2 cellular contexts compared by ENCODE assay signal in genomic region chr2:95799892-95800291, GRCh38.
TF ChIP-seq lines count a peak whose summit lies in the region.

No MANE protein-coding gene starts in this region.

TF ChIP-seq in HepG2, 621 proteins besides CTCF, POLR2A, EP300 and RAD21:
- TF ChIP-seq HNF1A (IDR thresholded peaks at IDR 0.05; ENCODE audit: low read depth) (no peak), HNF1A (CRISPR knock-in tag; IDR thresholded peaks at IDR 0.05; ENCODE audit: borderline replicate concordance) (no peak)
TF ChIP-seq in HepG2: peak in this region for 0.

TF ChIP-seq in H1, 55 proteins besides CTCF, POLR2A, EP300 and RAD21:
- no peak for TF ChIP-seq SIX5 (IDR thresholded peaks at IDR 0.05; ENCODE audit: low read depth, low read length)
TF ChIP-seq in H1: peak in this region for 0.
